ENCODE assay signal across 11 cellular contexts in genomic region chr3:172256101-172256687, GRCh38.
DNase-seq lines count a peak whose midpoint lies in the region; ATAC-seq and TF ChIP-seq lines count a peak whose summit lies in the region.
"Had no signal": no experiment of that assay in that cellular context is flagged by ENCODE, and none has a peak within 500 bp of the region (broad histone marks: within the 10 kb centered on the region; RNA-seq: fewer than 3 reads in every experiment).

No MANE protein-coding gene starts in this region.

- no peak for ATAC-seq in WTC11
- ATAC-seq in activated T-cell treated with anti-CD3 and anti-CD28 coated beads, Interleukin-2, amount 50 U/mL, for 72 hours (replicated peaks in 1 of 2) = no peak
- ATAC-seq: activated T-cell treated with anti-CD3 and anti-CD28 coated beads, Interleukin-2, amount 50 U/mL, for 4 hours had no signal

- H3K9me3 Mint-ChIP-seq in WTC11 = no peaks in the 10 kb centered on the region
- no peaks in the 10 kb centered on the region for H3K9me3 Mint-ChIP-seq in activated T-cell treated with anti-CD3 and anti-CD28 coated beads, Interleukin-2, amount 50 U/mL, for 72 hours
- H3K9me3 Mint-ChIP-seq: activated T-cell treated with anti-CD3 and anti-CD28 coated beads, Interleukin-2, amount 50 U/mL, for 4 hours had no signal

- H3K4me1 ChIP-seq in neutrophil (ENCODE audit: control insufficient read depth in 1 of 2, insufficient read depth in 1 of 2, low read depth in 1 of 2, low read length in 1 of 2) (peaks cover 18 to 23% of the 10 kb centered on the region in 2 experiments), urinary bladder (ENCODE audit: insufficient read depth) (no peaks in the 10 kb centered on the region)

- peaks cover 23% of the 10 kb centered on the region for H3K36me3 ChIP-seq in neutrophil
- H3K36me3 ChIP-seq in urinary bladder (ENCODE audit: insufficient read depth) = no peaks in the 10 kb centered on the region

- no peaks in the 10 kb centered on the region for H3K9me3 ChIP-seq in neutrophil

- no peaks in the 10 kb centered on the region for H3K27me3 Mint-ChIP-seq in WTC11 (ENCODE audit: low read depth)
- no peaks in the 10 kb centered on the region for H3K27me3 Mint-ChIP-seq in activated T-cell treated with anti-CD3 and anti-CD28 coated beads, Interleukin-2, amount 50 U/mL, for 72 hours (ENCODE audit: low read depth)

- H3K27ac Mint-ChIP-seq in WTC11 = peak overlapping the region; percentile 31; the same call in 1 of the 2 replicates
- no peak overlapping the region for H3K27ac Mint-ChIP-seq in activated T-cell treated with anti-CD3 and anti-CD28 coated beads, Interleukin-2, amount 50 U/mL, for 72 hours

- H3K27ac ChIP-seq in neutrophil = peak overlapping the region; percentile 53
- peak overlapping the region; percentile 14 for H3K27ac ChIP-seq in urinary bladder (ENCODE audit: low read depth)

- POLR2A ChIA-PET in WTC11 (lab: Charles Lee) = no interaction called here

- DNase-seq in WTC11 (ENCODE audit: low spot score) (no peak), foreskin fibroblast (peak; percentile 48 to 76), NCI-H2081 (lab: John Stamatoyannopoulos, UW) (no peak)
- no peak for DNase-seq in effector CD8-positive, alpha-beta T cell (lab: John Stamatoyannopoulos, UW)
- no peak for DNase-seq in activated T-cell treated with anti-CD3 and anti-CD28 coated beads, Interleukin-2, amount 50 U/mL, for 72 hours
- DNase-seq: activated T-cell treated with anti-CD3 and anti-CD28 coated beads, Interleukin-2, amount 50 U/mL, for 4 hours; GF-D8; NCI-H2227 treated with DMSO at 0.1 percent for 48 hours had no signal

- peaks cover 32% of the 10 kb centered on the region for H3K4me1 Mint-ChIP-seq in WTC11
- peaks cover 7% of the 10 kb centered on the region for H3K4me1 Mint-ChIP-seq in activated T-cell treated with anti-CD3 and anti-CD28 coated beads, Interleukin-2, amount 50 U/mL, for 72 hours (ENCODE audit: low read depth)

- H3K4me3 ChIP-seq in foreskin fibroblast (ENCODE audit: low read depth in 1 of 2, low read length in 2 of 2) (no peak overlapping the region), neutrophil (ENCODE audit: low read depth in 1 of 2, low read length in 1 of 2) (no peak overlapping the region), urinary bladder (ENCODE audit: low read depth, low read length) (no peak overlapping the region)
- H3K4me3 ChIP-seq: lung had no signal

- 59% methylated on average over 2 of the region's 2 CpGs for WGBS in urinary bladder

- no peak for TF ChIP-seq CTCF in WTC11 (IDR thresholded peaks at IDR 0.05)
- TF ChIP-seq CTCF in foreskin fibroblast (IDR thresholded peaks at IDR 0.05; ENCODE audit: low read depth, low read length) = no peak
- no peak for TF ChIP-seq CTCF in neutrophil (IDR thresholded peaks at IDR 0.05)

- no peaks in the 10 kb centered on the region for H3K27me3 ChIP-seq in neutrophil

- CTCF ChIA-PET in WTC11 (lab: Charles Lee) = no interaction called here

- H3K36me3 Mint-ChIP-seq in WTC11 = peaks cover 9% of the 10 kb centered on the region
- H3K36me3 Mint-ChIP-seq in activated T-cell treated with anti-CD3 and anti-CD28 coated beads, Interleukin-2, amount 50 U/mL, for 72 hours (ENCODE audit: insufficient read depth in 2 of 2) = peaks cover 0 to 1% of the 10 kb centered on the region in 2 donors

- H3K4me3 Mint-ChIP-seq in WTC11 = no peak overlapping the region
- no peak overlapping the region for H3K4me3 Mint-ChIP-seq in activated T-cell treated with anti-CD3 and anti-CD28 coated beads, Interleukin-2, amount 50 U/mL, for 72 hours
- H3K4me3 Mint-ChIP-seq: activated T-cell treated with anti-CD3 and anti-CD28 coated beads, Interleukin-2, amount 50 U/mL, for 4 hours had no signal

TF ChIP-seq in WTC11, 78 proteins besides CTCF, POLR2A, EP300 and RAD21:
- TF ChIP-seq ETV6 (CRISPR knock-in tag; IDR thresholded peaks at IDR 0.05) = no peak
- no peak for TF ChIP-seq USF1 (CRISPR knock-in tag; IDR thresholded peaks at IDR 0.05)
- TF ChIP-seq ZNF263 (CRISPR knock-in tag; IDR thresholded peaks at IDR 0.05; ENCODE audit: low read depth) = no peak
- 0 out of 2 replicates have a peak, but pooled peaks have one; percentile 12 for TF ChIP-seq GABPB1 (CRISPR knock-in tag; IDR thresholded peaks at IDR 0.05)
- TF ChIP-seq, protein P1, sequence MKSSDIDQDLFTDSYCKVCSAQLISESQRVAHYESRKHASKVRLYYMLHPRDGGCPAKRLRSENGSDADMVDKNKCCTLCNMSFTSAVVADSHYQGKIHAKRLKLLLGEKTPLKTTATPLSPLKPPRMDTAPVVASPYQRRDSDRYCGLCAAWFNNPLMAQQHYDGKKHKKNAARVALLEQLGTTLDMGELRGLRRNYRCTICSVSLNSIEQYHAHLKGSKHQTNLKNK (CRISPR knock-in tag; IDR thresholded peaks at IDR 0.05) = no peak
- no peak for TF ChIP-seq AR (CRISPR knock-in tag; IDR thresholded peaks at IDR 0.05)
TF ChIP-seq in WTC11: peak in this region for 1.

Comparison
In these comparisons a context has a peak if more than half of its experiments do, and no peak if none do; other contexts are left out.
1. DNase-seq: peak in foreskin fibroblast (2 of 2); none in WTC11 (single experiment), NCI-H2081 (0 of 2), effector CD8-positive, alpha-beta T cell (single experiment) and activated T-cell treated with anti-CD3 and anti-CD28 coated beads, Interleukin-2, amount 50 U/mL, for 72 hours (0 of 2).